Comparison of ENCODE assay signal across 8 cellular contexts in the genomic region with DNA sequence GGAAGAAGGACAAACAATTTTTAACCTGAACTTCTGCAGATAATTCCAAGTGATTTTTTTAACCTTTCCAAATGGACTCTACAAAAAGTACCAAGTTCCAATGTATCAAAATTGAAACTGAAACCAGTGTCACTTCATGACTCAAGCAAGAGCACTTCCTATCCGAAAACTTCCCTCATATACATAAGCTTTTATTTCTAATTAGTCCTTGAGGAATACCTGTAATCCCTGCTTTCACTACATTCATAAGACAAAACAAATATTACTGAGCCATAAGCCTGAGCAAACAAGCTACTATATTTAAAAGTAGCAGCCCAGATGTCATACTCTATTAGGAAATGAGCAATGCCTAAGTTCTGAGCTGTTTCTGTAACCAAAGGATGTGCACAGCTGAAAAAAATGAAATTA.
DNase-seq lines count a peak whose midpoint lies in the region; ATAC-seq lines count a peak whose summit lies in the region.

No MANE protein-coding gene starts in this region.

- no peaks in the 10 kb centered on the region for H3K36me3 Mint-ChIP-seq in CD4-positive, CD25-positive, alpha-beta regulatory T cell
- no peaks in the 10 kb centered on the region for H3K36me3 Mint-ChIP-seq in activated CD4-positive, alpha-beta memory T cell treated with anti-CD3 and anti-CD28 coated beads for 36 hours

- H3K27me3 ChIP-seq in CD4-positive, CD25-positive, alpha-beta regulatory T cell (ENCODE audit: control insufficient read depth, insufficient read depth, low read length) = peaks cover 6% of the 10 kb centered on the region

- no peaks in the 10 kb centered on the region for H3K9me3 ChIP-seq in CD4-positive, CD25-positive, alpha-beta regulatory T cell (ENCODE audit: control insufficient read depth in 2 of 2, low read length in 2 of 2)

- H3K27ac Mint-ChIP-seq in CD4-positive, CD25-positive, alpha-beta regulatory T cell = peak overlapping the region; percentile 45 to 91 (median 77)
- H3K27ac Mint-ChIP-seq in activated CD4-positive, alpha-beta memory T cell treated with anti-CD3 and anti-CD28 coated beads for 36 hours = peak overlapping the region; percentile 39

- H3K9me3 Mint-ChIP-seq in CD4-positive, CD25-positive, alpha-beta regulatory T cell = peaks cover 0 to 1% (median 0%) of the 10 kb centered on the region in 7 donors
- H3K9me3 Mint-ChIP-seq in activated CD4-positive, alpha-beta memory T cell treated with anti-CD3 and anti-CD28 coated beads for 36 hours = no peaks in the 10 kb centered on the region

- peak overlapping the region; percentile 80 for H3K4me3 ChIP-seq in CD4-positive, CD25-positive, alpha-beta regulatory T cell (ENCODE audit: low read depth, low read length)

- H3K27ac ChIP-seq in CD4-positive, CD25-positive, alpha-beta regulatory T cell (ENCODE audit: insufficient read depth, low read length, poor library complexity, severe bottlenecking) = no peak overlapping the region

- H3K4me3 Mint-ChIP-seq in CD4-positive, CD25-positive, alpha-beta regulatory T cell = peak overlapping the region; percentile 56 to 86 (median 77)
- H3K4me3 Mint-ChIP-seq in activated CD4-positive, alpha-beta memory T cell treated with anti-CD3 and anti-CD28 coated beads for 36 hours = no peak overlapping the region

- H3K27me3 Mint-ChIP-seq in CD4-positive, CD25-positive, alpha-beta regulatory T cell = peaks cover 10% of the 10 kb centered on the region
- peaks cover 8% of the 10 kb centered on the region for H3K27me3 Mint-ChIP-seq in activated CD4-positive, alpha-beta memory T cell treated with anti-CD3 and anti-CD28 coated beads for 36 hours

- peaks cover 10 to 23% (median 17%) of the 10 kb centered on the region in 4 donors for H3K4me1 Mint-ChIP-seq in CD4-positive, CD25-positive, alpha-beta regulatory T cell
- H3K4me1 Mint-ChIP-seq in activated CD4-positive, alpha-beta memory T cell treated with anti-CD3 and anti-CD28 coated beads for 36 hours (ENCODE audit: low read depth) = peaks cover 27% of the 10 kb centered on the region

- peaks cover 5% of the 10 kb centered on the region for H3K4me1 ChIP-seq in CD4-positive, CD25-positive, alpha-beta regulatory T cell (ENCODE audit: control insufficient read depth, insufficient read depth, low read length, poor library complexity, severe bottlenecking)

- DNase-seq in CD4-positive, CD25-positive, alpha-beta regulatory T cell = peak in 2 of 3 donors; percentile 4 to 59
- no peak for DNase-seq in activated CD4-positive, alpha-beta memory T cell treated with anti-CD3 and anti-CD28 coated beads for 36 hours
- DNase-seq in left lobe of liver (ENCODE audit: low spot score) (no peak), occipital lobe (lab: John Stamatoyannopoulos, UW) (no peak), NCI-H1930 (lab: John Stamatoyannopoulos, UW) (no peak)
- no peak for DNase-seq in central memory CD4-positive, alpha-beta T cell

- intact Hi-C loops in activated CD4-positive, alpha-beta memory T cell treated with anti-CD3 and anti-CD28 coated beads for 36 hours (cut with micrococcal nuclease) = loop anchor here (1.0 to 5.0 kb wide), 5 partner anchors 26 to 582 kb away; no protein-coding TSS in a partner anchor

- ATAC-seq in CD4-positive, CD25-positive, alpha-beta regulatory T cell (ENCODE audit: low read depth in 2 of 2) = no peak
- peak; percentile 34 for ATAC-seq in GM21825 (IDR thresholded peaks at IDR 0.05; ENCODE audit: unreplicated experiment)
- peak; percentile 81 for ATAC-seq in left lobe of liver
- ATAC-seq in GM19328 (IDR thresholded peaks at IDR 0.05; ENCODE audit: unreplicated experiment) = no peak

- no peaks in the 10 kb centered on the region for H3K36me3 ChIP-seq in CD4-positive, CD25-positive, alpha-beta regulatory T cell (ENCODE audit: control insufficient read depth, insufficient read depth, low read length)

- CTCF ChIA-PET in activated CD4-positive, alpha-beta memory T cell treated with anti-CD3 and anti-CD28 coated beads for 36 hours (lab: Charles Lee) = interaction anchor here (0.9 to 1.3 kb wide), 2 partner anchors 179 to 232 kb away, joined by 3 to 4 read pairs; no protein-coding TSS in a partner anchor

- POLR2A ChIA-PET in activated CD4-positive, alpha-beta memory T cell treated with anti-CD3 and anti-CD28 coated beads for 36 hours (lab: Charles Lee) = no interaction called here

Comparison
In these comparisons a context has a peak if more than half of its experiments do, and no peak if none do; other contexts are left out.
1. ATAC-seq: peak in GM21825 (single experiment) and left lobe of liver (single experiment); none in CD4-positive, CD25-positive, alpha-beta regulatory T cell (0 of 2) and GM19328 (single experiment).
2. DNase-seq: peak in CD4-positive, CD25-positive, alpha-beta regulatory T cell (2 of 3); none in activated CD4-positive, alpha-beta memory T cell treated with anti-CD3 and anti-CD28 coated beads for 36 hours (single experiment), left lobe of liver (single experiment), central memory CD4-positive, alpha-beta T cell (single experiment), occipital lobe (single experiment) and NCI-H1930 (0 of 2).